ENCODE assay signal across 20 cellular contexts in genomic region chr5:51185985-51186384, GRCh38.
"Had no signal": no experiment of that assay in that cellular context is flagged by ENCODE, and none has a peak within 500 bp of the region (broad histone marks: within the 10 kb centered on the region; RNA-seq: fewer than 3 reads in every experiment).

No MANE protein-coding gene starts in this region.

- H3K36me3 ChIP-seq: left lung, spleen had no signal

- FAIRE-seq: kidney had no signal

- DNase-seq: activated CD4-positive, alpha-beta T cell treated with anti-CD3 and anti-CD28 coated beads for 48 hours; activated CD4-positive, CD25-positive, alpha-beta regulatory T cell; activated CD8-positive, alpha-beta T cell treated with anti-CD3 and anti-CD28 coated beads for 36 hours; activated naive CD4-positive, alpha-beta T cell treated with Interleukin-2 at 50 U/mL for 16 hours; activated naive CD8-positive, alpha-beta T cell treated with anti-CD3 and anti-CD28 coated beads, Interleukin-2, amount 10 ng/mL, durations not matched to agents 7 days and 5 days; activated T-cell treated with anti-CD3 and anti-CD28 coated beads, Interleukin-2, amount 50 U/mL, for 1 hour; amygdala; caudate nucleus; dorsolateral prefrontal cortex; endodermal cell; foreskin keratinocyte; hippocampal formation; kidney; left lung; midbrain; nucleus accumbens; spleen; stimulated activated CD4-positive, alpha-beta T cell treated with anti-CD3 and anti-CD28 coated beads, Interleukin-4, amount 100 ng/mL, for 4 hours; testis had no signal

- H3K4me3 ChIP-seq: dorsolateral prefrontal cortex, left lung, spleen, testis had no signal

- H3K4me1 ChIP-seq: foreskin keratinocyte, left lung, spleen, testis had no signal

- H3K27me3 ChIP-seq: foreskin keratinocyte, left lung, spleen, testis had no signal

- ATAC-seq: activated CD8-positive, alpha-beta T cell treated with anti-CD3 and anti-CD28 coated beads for 36 hours; foreskin keratinocyte; left lung; stimulated activated memory B cell treated with anti-CD40 and anti-IgM and Interleukin-4, amounts not matched to agents 10 μg/mL and 1 μg/mL and 100 μg/mL, for 72 hours had no signal

- H3K9me3 ChIP-seq: left lung, spleen, testis had no signal

- H3K27ac ChIP-seq: dorsolateral prefrontal cortex, foreskin keratinocyte, left lung, spleen, testis had no signal
